11 cellular contexts compared by ENCODE assay signal in the genomic region with DNA sequence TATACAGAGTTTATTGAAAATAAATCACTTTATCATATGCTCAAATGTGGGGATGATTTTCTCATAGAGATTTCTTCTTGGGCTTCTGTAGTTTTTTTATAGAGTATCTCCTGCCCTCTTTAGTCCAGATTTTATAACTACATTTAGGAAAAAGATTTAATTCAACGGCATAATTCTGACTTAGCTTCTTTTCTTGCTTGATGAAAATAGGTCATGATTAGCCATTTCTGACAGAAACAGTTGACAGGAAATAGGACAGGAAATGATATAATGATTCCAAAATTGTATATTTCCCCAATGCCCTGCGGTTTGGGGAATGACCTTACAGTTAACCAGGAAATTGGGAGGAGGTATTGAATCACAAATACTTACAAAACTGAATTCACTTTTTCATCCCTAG.
DNase-seq lines count a peak whose midpoint lies in the region; ATAC-seq and TF ChIP-seq lines count a peak whose summit lies in the region.
"Had no signal": no experiment of that assay in that cellular context is flagged by ENCODE, and none has a peak within 500 bp of the region (broad histone marks: within the 10 kb centered on the region; RNA-seq: fewer than 3 reads in every experiment).

No MANE protein-coding gene starts in this region.

- no peaks in the 10 kb centered on the region for H3K27me3 ChIP-seq in ACC112 (ENCODE audit: insufficient read depth, low read length)

- H3K27ac Mint-ChIP-seq in HFFc6 = no peak overlapping the region

- DNase-seq in HFFc6 (peak; percentile 2), SK-N-MC (ENCODE audit: low read depth, low spot score) (peak; percentile 82), inferior parietal cortex (ENCODE audit: extremely low spot score) (peak; percentile 34), COLO668 (lab: John Stamatoyannopoulos, UW; ENCODE audit: unreplicated experiment) (no peak)
- DNase-seq in stimulated activated CD4-positive, alpha-beta T cell treated with anti-CD3 and anti-CD28 coated beads, Interleukin-1b, Interleukin-23, amount 100 ng/mL, for 48 hours = no peak
- DNase-seq: GDM1, hypothalamus had no signal

- peak overlapping the region; percentile 53 for H3K9ac ChIP-seq in SK-N-MC (ENCODE audit: insufficient read length)

- peaks cover 14% of the 10 kb centered on the region; the same call in 1 of the 2 replicates for H3K4me1 Mint-ChIP-seq in HFFc6 (ENCODE audit: low read depth)

- H3K4me3 Mint-ChIP-seq in HFFc6 = no peak overlapping the region

- H3K4me1 ChIP-seq in ACC112 (ENCODE audit: control insufficient read depth, insufficient read depth, low read length, unreplicated experiment) = peaks cover 17% of the 10 kb centered on the region
- H3K4me1 ChIP-seq: HAP-1 had no signal

- no peaks in the 10 kb centered on the region for H3K36me3 Mint-ChIP-seq in HFFc6 (ENCODE audit: low read depth)

- H3K4me3 ChIP-seq in ACC112 (ENCODE audit: low read depth, low read length) = no peak overlapping the region
- peak overlapping the region; percentile 42; the same call in 1 of the 2 replicates for H3K4me3 ChIP-seq in SK-N-MC
- H3K4me3 ChIP-seq: HAP-1 had no signal

- ATAC-seq in HG02678 (IDR thresholded peaks at IDR 0.05; ENCODE audit: unreplicated experiment) = no peak
- no peak for ATAC-seq in HG02623 (IDR thresholded peaks at IDR 0.05; ENCODE audit: unreplicated experiment)

- peak; percentile 58 for TF ChIP-seq CTCF in HFFc6 (IDR thresholded peaks at IDR 0.05)

- H3K27me3 Mint-ChIP-seq in HFFc6 (ENCODE audit: insufficient read depth) = no peaks in the 10 kb centered on the region

- H2AFZ ChIP-seq in ACC112 (ENCODE audit: low read length, unreplicated experiment) = peak overlapping the region; percentile 83

- H3K27ac ChIP-seq in ACC112 (ENCODE audit: low read depth, low read length) = peak overlapping the region; percentile 3; the same call in 1 of the 2 replicates
- H3K27ac ChIP-seq in SK-N-MC = peak overlapping the region; percentile 75

- H3K79me2 ChIP-seq in ACC112 (ENCODE audit: control insufficient read depth, insufficient read depth, low read length, unreplicated experiment) = no peaks in the 10 kb centered on the region

- H3K9me3 Mint-ChIP-seq in HFFc6 = no peaks in the 10 kb centered on the region

- H3K9me3 ChIP-seq in SK-N-MC (ENCODE audit: low read depth, low read length) = 0 out of 2 replicates have a peak, but pooled peaks cover under 1% of the 10 kb centered on the region
- H3K9me3 ChIP-seq: HAP-1 had no signal

- no peaks in the 10 kb centered on the region for H3K36me3 ChIP-seq in ACC112 (ENCODE audit: insufficient read depth, low read length)
- no peaks in the 10 kb centered on the region for H3K36me3 ChIP-seq in SK-N-MC (ENCODE audit: insufficient read depth, low read length)
- H3K36me3 ChIP-seq: HAP-1 had no signal

Comparison
In these comparisons a context has a peak if more than half of its experiments do, and no peak if none do; other contexts are left out.
1. DNase-seq: peak in HFFc6 (single experiment), SK-N-MC (single experiment) and inferior parietal cortex (single experiment); none in COLO668 (single experiment) and stimulated activated CD4-positive, alpha-beta T cell treated with anti-CD3 and anti-CD28 coated beads, Interleukin-1b, Interleukin-23, amount 100 ng/mL, for 48 hours (single experiment).